16 cellular contexts compared by ENCODE assay signal in genomic region chr2:202084265-202084664, GRCh38. TPM values are rescaled to one million over a fixed set of nuclear protein-coding genes. Genes with fewer than 3 reads are reported as not detected.
DNase-seq lines count a peak whose midpoint lies in the region; ATAC-seq lines count a peak whose summit lies in the region.
"Had no signal": no experiment of that assay in that cellular context is flagged by ENCODE, and none has a peak within 500 bp of the region (broad histone marks: within the 10 kb centered on the region; RNA-seq: fewer than 3 reads in every experiment).

No MANE protein-coding gene starts in this region.

- no peak overlapping the region for H3K4me3 ChIP-seq in H7 (ENCODE audit: insufficient read depth, low read depth, low read length)

- H3K27me3 ChIP-seq in H7 (ENCODE audit: control insufficient read depth, insufficient read depth, low read length), result no peaks in the 10 kb centered on the region
- H3K27me3 ChIP-seq: brain microvascular endothelial cell had no signal

- no peak for ATAC-seq in HG02798 (IDR thresholded peaks at IDR 0.05; ENCODE audit: poor library complexity, unreplicated experiment)
- ATAC-seq: SK-N-SH treated with all-trans-retinoic acid at 6 μM for 48 hours had no signal

- DNase-seq in AG20443 (ENCODE audit: low spot score) (peak; percentile 26), H7 (peak; percentile 24), NCI-H446 treated with DMSO at 0.1 percent for 48 hours (lab: John Stamatoyannopoulos, UW) (peak; percentile 92), fibroblast of peridontal ligament (ENCODE audit: extremely low read depth) (peak; percentile 51), NCI-H226 (no peak), LoVo (ENCODE audit: low spot score) (no peak)
- no peak for DNase-seq in stimulated activated CD8-positive, alpha-beta memory T cell treated with anti-CD3 and anti-CD28 coated beads, Interleukin-4, amount 100 ng/mL, for 48 hours
- DNase-seq: activated gamma-delta T cell treated with Interleukin-2 at 50 U/mL for 16 hours, brain microvascular endothelial cell, NCI-H146 had no signal

- H3K36me3 ChIP-seq in H7 (replicated peaks; ENCODE audit: control insufficient read depth, insufficient read depth, low read length), result no peaks in the 10 kb centered on the region
- H3K36me3 ChIP-seq: brain microvascular endothelial cell had no signal

RNA-seq across cellular contexts. Expression of gene KIAA2012, which starts 11.2 kb away (rescaled TPM):
- total RNA-seq in H7 (2014; rRNA removed; shearing (Covaris generic)), result not detected in 2 replicates
- total RNA-seq: activated CD8-positive, alpha-beta memory T cell treated with anti-CD3 and anti-CD28 coated beads for 36 hours; mucosa of gallbladder; OCI-LY7; pulmonary artery endothelial cell had no signal

RNA-seq across cellular contexts. Expression of gene FZD7, which starts 50.6 kb away (rescaled TPM):
- 103 and 114 TPM in 2 replicates for total RNA-seq in H7 (2014; rRNA removed; shearing (Covaris generic))

Comparison
In these comparisons a context has a peak if more than half of its experiments do, and no peak if none do; other contexts are left out.
1. DNase-seq: peak in AG20443 (single experiment), H7 (single experiment), NCI-H446 treated with DMSO at 0.1 percent for 48 hours (single experiment) and fibroblast of peridontal ligament (single experiment); none in stimulated activated CD8-positive, alpha-beta memory T cell treated with anti-CD3 and anti-CD28 coated beads, Interleukin-4, amount 100 ng/mL, for 48 hours (single experiment), NCI-H226 (single experiment) and LoVo (single experiment).